Comparison of ENCODE assay signal across 17 cellular contexts in the genomic region with DNA sequence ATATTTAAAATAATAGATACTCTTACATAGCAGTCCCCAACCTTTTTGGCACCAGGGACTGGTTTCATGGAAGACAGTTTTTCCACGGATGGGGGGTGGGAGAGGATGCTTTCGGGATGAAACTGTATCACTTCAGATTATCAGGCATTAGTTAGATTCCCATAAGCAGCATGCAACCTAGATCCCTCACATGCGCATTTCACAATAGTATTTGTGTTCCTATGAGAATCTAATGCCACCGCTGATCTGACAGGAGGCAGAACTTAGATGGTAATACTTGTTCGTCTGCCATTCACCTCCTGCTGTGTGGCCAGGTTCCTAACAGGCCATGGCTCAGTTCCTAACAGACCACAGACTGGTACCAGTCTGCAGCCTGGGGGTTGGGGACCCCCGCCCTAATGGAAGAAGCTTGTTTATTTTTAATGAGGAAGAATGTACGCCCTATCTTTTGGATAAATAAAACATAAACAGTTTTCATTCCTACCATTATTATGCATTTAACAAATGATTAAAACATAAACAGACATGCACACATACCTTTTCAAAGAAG.
DNase-seq lines count a peak whose midpoint lies in the region; TF ChIP-seq lines count a peak whose summit lies in the region.
"Had no signal": no experiment of that assay in that cellular context is flagged by ENCODE, and none has a peak within 500 bp of the region (broad histone marks: within the 10 kb centered on the region; RNA-seq: fewer than 3 reads in every experiment).

No MANE protein-coding gene starts in this region.

- intact Hi-C loops in uterus (cut with DNase I; ENCODE audit: low total_unique reads) = no loop called here

- H3K23ac ChIP-seq in mesenchymal stem cell (ENCODE audit: low read length in 2 of 2) = no peak overlapping the region

- no peak overlapping the region for H4K8ac ChIP-seq in mesenchymal stem cell (ENCODE audit: low read length)

- H3K9ac ChIP-seq in endodermal cell (ENCODE audit: extremely low read depth, low read length, poor library complexity, severe bottlenecking) = no peak overlapping the region
- no peak overlapping the region for H3K9ac ChIP-seq in mesenchymal stem cell (ENCODE audit: low read length)
- H3K9ac ChIP-seq: BLaER1 had no signal

- no peak overlapping the region for H3K4me3 Mint-ChIP-seq in endodermal cell
- H3K4me3 Mint-ChIP-seq: CD14-positive monocyte; CD4-positive, alpha-beta memory T cell; GM23338 had no signal

- no peak overlapping the region for H3K4ac ChIP-seq in mesenchymal stem cell (ENCODE audit: low read depth in 1 of 2, low read length in 2 of 2)

- no peak overlapping the region for H3K4me2 ChIP-seq in mesenchymal stem cell (ENCODE audit: low read length, poor library complexity, severe bottlenecking)
- H3K4me2 ChIP-seq: BLaER1, GM23338 had no signal

- peaks cover 15% of the 10 kb centered on the region for H3K79me1 ChIP-seq in mesenchymal stem cell (replicated peaks; ENCODE audit: low read length, poor library complexity, severe bottlenecking)

- H3K36me3 Mint-ChIP-seq in endodermal cell (ENCODE audit: low read depth) = peaks cover 8% of the 10 kb centered on the region

- no peak overlapping the region for H3K27ac ChIP-seq in endodermal cell (ENCODE audit: low read depth, low read length)
- H3K27ac ChIP-seq in mesenchymal stem cell (ENCODE audit: low read length, poor library complexity, severe bottlenecking) = no peak overlapping the region
- H3K27ac ChIP-seq in effector memory CD4-positive, alpha-beta T cell (ENCODE audit: insufficient read depth, low read length, poor library complexity, severe bottlenecking) = no peak overlapping the region
- H3K27ac ChIP-seq in uterus = no peak overlapping the region
- H3K27ac ChIP-seq: BLaER1 had no signal

- no peak overlapping the region for H2BK15ac ChIP-seq in mesenchymal stem cell (ENCODE audit: low read depth, poor library complexity, severe bottlenecking)

- H3K18ac ChIP-seq in mesenchymal stem cell (ENCODE audit: low read depth in 1 of 2, low read length in 2 of 2) = no peak overlapping the region

- H3K27me3 ChIP-seq in endodermal cell (ENCODE audit: control insufficient read depth, insufficient read depth, low read length, poor library complexity, severe bottlenecking) = no peaks in the 10 kb centered on the region
- H3K27me3 ChIP-seq in mesenchymal stem cell (ENCODE audit: control insufficient read depth in 1 of 2, insufficient read depth in 1 of 2, low read length in 2 of 2) = no peaks in the 10 kb centered on the region
- no peaks in the 10 kb centered on the region for H3K27me3 ChIP-seq in effector memory CD4-positive, alpha-beta T cell (replicated peaks; ENCODE audit: control insufficient read depth, insufficient read depth, low read length, poor library complexity, severe bottlenecking)
- no peaks in the 10 kb centered on the region for H3K27me3 ChIP-seq in uterus
- H3K27me3 ChIP-seq: BLaER1 had no signal

- H3K9me3 ChIP-seq in endodermal cell (ENCODE audit: control insufficient read depth, low read length) = no peaks in the 10 kb centered on the region
- no peaks in the 10 kb centered on the region for H3K9me3 ChIP-seq in mesenchymal stem cell (ENCODE audit: control insufficient read depth, low read length)
- no peaks in the 10 kb centered on the region for H3K9me3 ChIP-seq in effector memory CD4-positive, alpha-beta T cell (ENCODE audit: control insufficient read depth, low read length)
- peaks cover 0 to 11% of the 10 kb centered on the region in 2 donors for H3K9me3 ChIP-seq in uterus

- no peak overlapping the region for H3K14ac ChIP-seq in mesenchymal stem cell (ENCODE audit: low read length in 2 of 2)

- DNase-seq in H4 (ENCODE audit: low spot score) (peak; percentile 6), amniotic epithelial cell (ENCODE audit: low read depth) (peak; percentile 40), endodermal cell (peak; percentile 47), mesenchymal stem cell (peak; percentile 6), LoVo (ENCODE audit: low spot score) (no peak), middle frontal gyrus (ENCODE audit: extremely low spot score, low spot score) (no peak), uterus (no peak)
- DNase-seq in effector memory CD4-positive, alpha-beta T cell = no peak
- DNase-seq: 8988T; CD4-positive, alpha-beta memory T cell; DMS153; DMS79; GF-D8; H7 had no signal

- H3K4me1 ChIP-seq in endodermal cell (ENCODE audit: control insufficient read depth, insufficient read depth, low read length) = no peaks in the 10 kb centered on the region
- peaks cover 2% of the 10 kb centered on the region for H3K4me1 ChIP-seq in mesenchymal stem cell (ENCODE audit: control insufficient read depth, insufficient read depth, low read depth, low read length)
- no peaks in the 10 kb centered on the region for H3K4me1 ChIP-seq in effector memory CD4-positive, alpha-beta T cell (ENCODE audit: control insufficient read depth, insufficient read depth, low read length, poor library complexity, severe bottlenecking)
- H3K4me1 ChIP-seq in uterus = no peaks in the 10 kb centered on the region
- H3K4me1 ChIP-seq: BLaER1 had no signal

- H2AK5ac ChIP-seq in mesenchymal stem cell (ENCODE audit: low read length, severe bottlenecking) = no peak overlapping the region

- H3K27me3 Mint-ChIP-seq in endodermal cell (ENCODE audit: insufficient read depth) = no peaks in the 10 kb centered on the region
- H3K27me3 Mint-ChIP-seq: CD4-positive, alpha-beta memory T cell had no signal

- H3K36me3 ChIP-seq in endodermal cell (ENCODE audit: control insufficient read depth, insufficient read depth, low read length) (peaks cover 8% of the 10 kb centered on the region), mesenchymal stem cell (ENCODE audit: control insufficient read depth in 1 of 2, insufficient read depth in 2 of 2, low read depth in 1 of 2, low read length in 2 of 2) (peaks cover 3 to 44% of the 10 kb centered on the region in 2 experiments), uterus (no peaks in the 10 kb centered on the region)
- H3K36me3 ChIP-seq in effector memory CD4-positive, alpha-beta T cell (ENCODE audit: control insufficient read depth, insufficient read depth, low read length) = no peaks in the 10 kb centered on the region

- H4K91ac ChIP-seq in mesenchymal stem cell (ENCODE audit: low read length) = no peak overlapping the region

- H2BK120ac ChIP-seq in mesenchymal stem cell (ENCODE audit: low read depth, low read length) = no peak overlapping the region

- H2BK5ac ChIP-seq in mesenchymal stem cell (ENCODE audit: low read depth, low read length, poor library complexity, severe bottlenecking) = no peak overlapping the region

- H2BK12ac ChIP-seq in mesenchymal stem cell (ENCODE audit: low read length in 2 of 2) = no peak overlapping the region

- no peak overlapping the region for H2AFZ ChIP-seq in mesenchymal stem cell (ENCODE audit: low read depth, low read length)
- H2AFZ ChIP-seq: GM23338 had no signal

- H3K4me1 Mint-ChIP-seq in endodermal cell = no peaks in the 10 kb centered on the region
- H3K4me1 Mint-ChIP-seq: GM23338 had no signal

- TF ChIP-seq POLR2A in uterus (IDR thresholded peaks at IDR 0.05) = no peak

- no peak overlapping the region for H3K27ac Mint-ChIP-seq in endodermal cell
- H3K27ac Mint-ChIP-seq: CD4-positive, alpha-beta memory T cell; GM23338 had no signal

- 86 to 89% methylated on average over 4 to 5 of the region's 7 CpGs for WGBS in endodermal cell (ENCODE audit: insufficient coverage in 1 of 2, insufficient read length in 1 of 2), 2 experiments
- 80% methylated on average over 3 of the region's 7 CpGs for WGBS in mesenchymal stem cell

- H3K4me3 ChIP-seq in endodermal cell (ENCODE audit: low read length) = no peak overlapping the region
- no peak overlapping the region for H3K4me3 ChIP-seq in mesenchymal stem cell (ENCODE audit: insufficient read depth in 1 of 2, low read depth in 1 of 2, low read length in 2 of 2)
- H3K4me3 ChIP-seq in effector memory CD4-positive, alpha-beta T cell (ENCODE audit: insufficient read depth, low read depth, low read length, poor library complexity, severe bottlenecking) = no peak overlapping the region
- no peak overlapping the region for H3K4me3 ChIP-seq in uterus
- H3K4me3 ChIP-seq: BLaER1, GM23338 had no signal

- TF ChIP-seq CTCF in endodermal cell (conservative IDR thresholded peaks at IDR 0.05) (no peak), uterus (IDR thresholded peaks at IDR 0.05) (no peak)

- H3K9me3 Mint-ChIP-seq in endodermal cell = peaks cover 7% of the 10 kb centered on the region
- H3K9me3 Mint-ChIP-seq: GM23338 had no signal

Comparison
In these comparisons a context has a peak if more than half of its experiments do, and no peak if none do; other contexts are left out.
1. DNase-seq: peak in H4 (single experiment), amniotic epithelial cell (single experiment), endodermal cell (single experiment) and mesenchymal stem cell (single experiment); none in LoVo (single experiment), effector memory CD4-positive, alpha-beta T cell (0 of 3), middle frontal gyrus (single experiment) and uterus (0 of 2).